Comparison of ENCODE assay signal across 1 cellular context in the genomic region with DNA sequence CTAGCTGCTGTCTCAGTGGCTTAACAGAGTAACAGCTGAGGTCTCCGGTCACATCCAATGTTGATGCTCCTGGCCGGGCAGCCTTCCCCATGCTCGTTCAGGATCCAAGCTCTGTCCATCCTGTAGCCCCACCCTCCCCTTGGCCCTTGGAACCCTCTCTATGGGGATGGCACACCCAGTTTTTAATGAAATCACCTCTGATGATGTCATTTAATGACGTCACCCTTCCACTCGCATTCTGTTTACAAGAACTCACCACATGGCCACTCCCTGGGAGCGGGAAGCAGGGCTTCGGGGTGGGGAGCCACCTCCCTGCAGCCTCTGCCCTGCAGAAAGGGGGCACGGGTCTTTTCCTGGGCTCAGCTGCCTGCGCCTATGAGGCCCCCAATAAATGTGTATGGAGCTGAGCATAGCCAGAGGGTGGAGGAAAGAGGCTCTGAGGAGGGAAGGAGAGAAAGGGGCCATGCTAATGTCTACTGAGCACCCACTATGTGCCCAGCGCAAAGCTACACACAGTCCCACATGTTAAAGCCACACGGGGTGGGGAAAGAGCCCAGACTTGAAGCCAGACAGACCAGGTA.
TF ChIP-seq lines count a peak whose summit lies in the region.

No MANE protein-coding gene starts in this region.

TF ChIP-seq in K562, 482 proteins besides CTCF, POLR2A, EP300 and RAD21:
- no peak for TF ChIP-seq MYNN (IDR thresholded peaks at IDR 0.05)
- no peak for TF ChIP-seq MYNN (CRISPR knock-in tag; IDR thresholded peaks at IDR 0.05)
- peak; percentile 89 for TF ChIP-seq ATF7 (IDR thresholded peaks at IDR 0.05)
- no peak for TF ChIP-seq ZKSCAN1 (IDR thresholded peaks at IDR 0.05; ENCODE audit: low read depth, low read length)
- TF ChIP-seq JUND (IDR thresholded peaks at IDR 0.05; ENCODE audit: borderline replicate concordance, low read depth, low read length): 0 out of 2 replicates have a peak, but pooled peaks have one; percentile 21
- TF ChIP-seq JUND (tag; IDR thresholded peaks at IDR 0.05; ENCODE audit: borderline replicate concordance, low read depth, low read length): peak; percentile 34; the same call in 1 of the 3 replicates
- peak; percentile 35; the same call in 1 of the 2 replicates for TF ChIP-seq CREM (IDR thresholded peaks at IDR 0.05; ENCODE audit: low read depth)
- TF ChIP-seq, protein P1, sequence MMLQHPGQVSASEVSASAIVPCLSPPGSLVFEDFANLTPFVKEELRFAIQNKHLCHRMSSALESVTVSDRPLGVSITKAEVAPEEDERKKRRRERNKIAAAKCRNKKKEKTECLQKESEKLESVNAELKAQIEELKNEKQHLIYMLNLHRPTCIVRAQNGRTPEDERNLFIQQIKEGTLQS (IDR thresholded peaks at IDR 0.05): peak; percentile 91
- TF ChIP-seq, protein P1 (CRISPR knock-in tag; conservative IDR thresholded peaks at IDR 0.05): no peak
- no peak for TF ChIP-seq FOXM1 (IDR thresholded peaks at IDR 0.05; ENCODE audit: low read depth)
- no peak for TF ChIP-seq FOXM1 (CRISPR knock-in tag; IDR thresholded peaks at IDR 0.05; ENCODE audit: low read depth)
- no peak for TF ChIP-seq ATF1 (CRISPR knock-in tag; IDR thresholded peaks at IDR 0.05)
- TF ChIP-seq ATF1 (tag; IDR thresholded peaks at IDR 0.05): peak; percentile 73
